In the genomic region with DNA sequence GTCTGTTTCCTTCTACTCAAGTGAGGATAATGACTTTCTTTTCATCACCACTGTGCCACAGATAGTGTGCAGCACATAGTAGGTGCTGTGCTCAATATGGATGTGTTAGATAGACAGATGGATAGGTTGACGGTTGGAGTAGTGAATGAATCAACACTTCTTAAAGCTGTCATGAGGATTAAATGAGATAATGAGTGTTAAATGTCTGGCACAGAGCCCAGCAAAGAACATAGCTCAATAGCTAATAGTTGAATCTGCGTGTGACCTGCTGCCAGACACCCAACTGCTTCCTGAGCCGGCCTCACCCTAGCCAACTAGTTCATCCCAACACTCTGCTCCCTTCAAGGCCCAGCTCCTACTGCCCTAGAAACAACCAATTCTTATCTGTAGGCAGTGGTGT, we compare ENCODE assay signal across 17 cellular contexts.
DNase-seq lines count a peak whose midpoint lies in the region; ATAC-seq, FAIRE-seq and TF ChIP-seq lines count a peak whose summit lies in the region.
"Had no signal": no experiment of that assay in that cellular context is flagged by ENCODE, and none has a peak within 500 bp of the region (broad histone marks: within the 10 kb centered on the region; RNA-seq: fewer than 3 reads in every experiment).

No MANE protein-coding gene starts in this region.

- H3K79me2 ChIP-seq in GM23248 (ENCODE audit: insufficient read depth) (no peaks in the 10 kb centered on the region), keratinocyte (ENCODE audit: control insufficient read depth, insufficient read depth, low read length) (no peaks in the 10 kb centered on the region)

- TF ChIP-seq CTCF in keratinocyte (optimal IDR thresholded peaks at IDR 0.05 in 1 of 3, IDR thresholded peaks at IDR 0.05 in 1 of 3, conservative IDR thresholded peaks at IDR 0.05 in 1 of 3; ENCODE audit: extremely low read depth in 1 of 3, insufficient read depth in 2 of 3, low read length in 3 of 3) (no peak), gastroesophageal sphincter (IDR thresholded peaks at IDR 0.05) (no peak)

- ATAC-seq in GM21737 (IDR thresholded peaks at IDR 0.05; ENCODE audit: unreplicated experiment) (no peak), gastroesophageal sphincter (no peak)

- WGBS in GM23248 (ENCODE audit: low coverage in 1 of 2, low lambda C conversion rate in 2 of 2, missing lambda C conversion rate in 2 of 2), 2 experiments = 6 to 17% methylated on average over 3 of the region's 3 CpGs
- WGBS in gastroesophageal sphincter (ENCODE audit: low coverage in 1 of 2), 2 donors = 40 to 63% methylated on average over 1 of the region's 3 CpGs

- H3K4me2 ChIP-seq in GM23248 (ENCODE audit: unreplicated experiment) (no peak overlapping the region), keratinocyte (ENCODE audit: control insufficient read depth, extremely low read depth, insufficient read depth, low read depth, low read length) (no peak overlapping the region)
- H3K4me2 ChIP-seq: smooth muscle cell had no signal

- no peaks in the 10 kb centered on the region for H3K36me3 ChIP-seq in GM23248 (ENCODE audit: low read depth)
- no peaks in the 10 kb centered on the region for H3K36me3 ChIP-seq in keratinocyte (ENCODE audit: control insufficient read depth in 2 of 2, extremely low read depth in 1 of 2, insufficient read depth in 2 of 2, low read length in 2 of 2)
- no peaks in the 10 kb centered on the region for H3K36me3 ChIP-seq in gastroesophageal sphincter

- no peaks in the 10 kb centered on the region for H3K9me1 ChIP-seq in keratinocyte (ENCODE audit: control insufficient read depth, extremely low read depth, insufficient read depth, low read length)

- H3K9ac ChIP-seq in GM23248 = no peak overlapping the region
- H3K9ac ChIP-seq in keratinocyte (ENCODE audit: control insufficient read depth, extremely low read depth, insufficient read depth, low read length) = no peak overlapping the region

- H3K9me3 ChIP-seq in GM23248 (ENCODE audit: low read depth) = no peaks in the 10 kb centered on the region
- H3K9me3 ChIP-seq in keratinocyte (ENCODE audit: control insufficient read depth, low read depth, low read length) = peaks cover 4% of the 10 kb centered on the region
- no peaks in the 10 kb centered on the region for H3K9me3 ChIP-seq in gastroesophageal sphincter

- H3K9me2 ChIP-seq in GM23248 (ENCODE audit: insufficient read depth) = no peaks in the 10 kb centered on the region

- H3K27ac ChIP-seq in GM23248 (no peak overlapping the region), keratinocyte (ENCODE audit: control insufficient read depth, insufficient read depth, low read length) (no peak overlapping the region), gastroesophageal sphincter (no peak overlapping the region)

- H3K27me3 ChIP-seq in GM23248 (replicated peaks; ENCODE audit: insufficient read depth) = no peaks in the 10 kb centered on the region
- no peaks in the 10 kb centered on the region for H3K27me3 ChIP-seq in keratinocyte (ENCODE audit: control insufficient read depth, extremely low read depth, insufficient read depth, low read length)
- H3K27me3 ChIP-seq in gastroesophageal sphincter = no peaks in the 10 kb centered on the region

- H3K4me1 ChIP-seq in GM23248 (ENCODE audit: insufficient read depth) (peaks cover 7% of the 10 kb centered on the region; the same call in 1 of the 2 replicates), keratinocyte (ENCODE audit: control insufficient read depth, extremely low read depth, insufficient read depth, low read length) (peaks cover 20% of the 10 kb centered on the region), gastroesophageal sphincter (peaks cover 0 to 30% (median 0%) of the 10 kb centered on the region in 3 donors)

- peak; percentile 77 for FAIRE-seq in keratinocyte (lab: Jason Lieb, UNC)

- H4K20me1 ChIP-seq in GM23248 (ENCODE audit: insufficient read depth) (no peaks in the 10 kb centered on the region), keratinocyte (ENCODE audit: control insufficient read depth, extremely low read depth, insufficient read depth, low read length) (no peaks in the 10 kb centered on the region)

- dilution Hi-C loops in keratinocyte (cut with MboI; ENCODE audit: extremely low pct_ligation_motif_present, low sequenced_read_pairs) = no loop called here

- H3K4me3 ChIP-seq in GM23248 (no peak overlapping the region), keratinocyte (ENCODE audit: control insufficient read depth in 2 of 3, extremely low read depth in 1 of 3, insufficient read depth in 2 of 3, low read depth in 1 of 3, low read length in 3 of 3) (no peak overlapping the region), gastroesophageal sphincter (no peak overlapping the region)
- H3K4me3 ChIP-seq: smooth muscle cell had no signal

- in situ Hi-C loops in GM23248 (cut with MboI) = no loop called here

- DNase-seq in GM23248 (peak; percentile 6), NCI-H1105 (lab: John Stamatoyannopoulos, UW) (peak; percentile 12), OCI-M1 (lab: John Stamatoyannopoulos, UW) (peak; percentile 65), keratinocyte (ENCODE audit: low read depth, low spot score) (no peak), CD1c-positive myeloid dendritic cell (ENCODE audit: extremely low spot score) (no peak)
- DNase-seq: activated B cell treated with CpG ODN at 0.5 μM for 24 hours; activated T-cell treated with anti-CD3 and anti-CD28 coated beads, Interleukin-2, amount 50 U/mL, for 48 hours; GOT3; kidney glomerular epithelial cell; mesendoderm; NCI-H2107; nephron progenitor cell; stimulated activated CD4-positive, alpha-beta T cell treated with anti-CD3 and anti-CD28 coated beads, Interleukin-4, amount 100 ng/mL, for 4 hours; T-helper 1 cell had no signal

- no peak for TF ChIP-seq EP300 in gastroesophageal sphincter (IDR thresholded peaks at IDR 0.05)

- TF ChIP-seq POLR2A in gastroesophageal sphincter (IDR thresholded peaks at IDR 0.05) = no peak

- H3F3A ChIP-seq in GM23248 (ENCODE audit: insufficient read depth) = peaks cover 5% of the 10 kb centered on the region; the same call in 1 of the 2 replicates

- no peak overlapping the region for H2AFZ ChIP-seq in GM23248
- no peak overlapping the region for H2AFZ ChIP-seq in keratinocyte (ENCODE audit: control insufficient read depth, low read length)

Comparison
In these comparisons a context has a peak if more than half of its experiments do, and no peak if none do; other contexts are left out.
1. DNase-seq: peak in GM23248 (single experiment), NCI-H1105 (single experiment) and OCI-M1 (single experiment); none in keratinocyte (single experiment) and CD1c-positive myeloid dendritic cell (single experiment).